Comparison of ENCODE assay signal across 8 cellular contexts in the genomic region with DNA sequence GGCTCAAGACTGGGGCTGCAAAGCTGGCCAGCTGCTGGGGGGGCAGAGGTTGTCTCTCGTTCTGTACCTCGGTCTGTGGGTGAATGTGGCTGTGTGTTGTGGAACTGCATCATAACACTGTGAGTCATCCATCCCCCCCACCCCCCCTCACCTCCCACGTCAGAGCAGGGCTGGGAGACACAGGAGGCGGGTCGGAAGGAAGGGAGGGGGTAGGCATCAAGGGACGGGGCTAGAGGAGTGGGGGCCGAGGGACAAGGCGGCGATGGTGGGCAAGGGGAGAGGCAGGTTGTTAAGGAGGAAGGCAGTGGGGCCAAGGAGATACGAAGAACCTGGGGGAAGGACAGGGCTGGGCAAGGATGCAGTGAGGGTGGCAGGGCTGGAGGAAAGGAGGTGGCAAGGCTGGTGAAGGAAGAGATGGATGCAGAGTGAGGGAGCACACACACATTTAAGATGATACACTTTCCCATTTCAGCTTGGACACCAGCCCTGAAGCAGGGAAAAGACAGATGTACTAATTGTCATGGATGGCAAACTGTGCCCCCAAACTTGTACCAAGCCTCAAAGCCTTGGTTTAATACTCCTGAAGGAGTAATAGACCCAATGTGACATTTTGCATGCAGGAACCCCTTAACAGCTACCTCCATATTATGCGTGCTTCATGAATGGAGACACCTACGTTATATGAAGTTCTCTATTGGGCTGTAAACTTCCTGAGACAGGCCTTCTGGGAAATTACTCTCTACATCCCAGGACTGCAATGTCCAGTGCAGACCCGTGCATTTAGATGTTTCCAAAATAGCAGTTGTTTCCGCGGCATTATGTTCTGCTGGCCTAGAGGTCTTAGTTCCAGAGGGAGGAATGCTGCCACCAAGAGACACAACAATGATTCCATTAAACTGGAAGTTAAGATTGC. TPM values are rescaled to one million over a fixed set of nuclear protein-coding genes. Genes with fewer than 3 reads are reported as not detected.
DNase-seq lines count a peak whose midpoint lies in the region; ATAC-seq and TF ChIP-seq lines count a peak whose summit lies in the region.

A gene with protein sequence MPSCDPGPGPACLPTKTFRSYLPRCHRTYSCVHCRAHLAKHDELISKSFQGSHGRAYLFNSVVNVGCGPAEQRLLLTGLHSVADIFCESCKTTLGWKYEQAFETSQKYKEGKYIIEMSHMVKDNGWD (minus strand): TSS at position 87 of the 913 bp plus-strand sequence. CDS start 2,805 bp downstream, outside the sequence.

- H3K9me3 Mint-ChIP-seq in HFFc6: no peaks in the 10 kb centered on the region

- intact Hi-C loops in sigmoid colon (cut with DNase I): no loop called here

- H3K4me1 Mint-ChIP-seq in HFFc6 (ENCODE audit: low read depth): peaks cover 59% of the 10 kb centered on the region

- H3K27ac ChIP-seq in hepatocyte: no peak within 1 kb of the TSS
- peak within 1 kb of the TSS in 3 of 4 donors; percentile 12 to 42 (median 41) for H3K27ac ChIP-seq in sigmoid colon

- H3K27ac Mint-ChIP-seq in HFFc6: peak within 1 kb of the TSS; percentile 70

- H3K9me3 ChIP-seq in hepatocyte (ENCODE audit: low read depth): no peaks in the 10 kb centered on the region
- H3K9me3 ChIP-seq in sigmoid colon: no peaks in the 10 kb centered on the region

- H3K4me3 ChIP-seq in astrocyte of the spinal cord (ENCODE audit: low read depth, low read length) (peak within 1 kb of the TSS; percentile 45), hepatocyte (peak within 1 kb of the TSS; percentile 2), sigmoid colon (peak within 1 kb of the TSS; percentile 20 to 45 (median 36))

- POLR2A ChIA-PET in HEK293T (lab: Yijun Ruan, JAX): no interaction called here

- CTCF ChIA-PET in HEK293T (lab: Yijun Ruan, JAX): interaction anchor here (0.5 to 1.1 kb wide), 3 partner anchors 9 to 82 kb away, joined by 3 read pairs; no protein-coding TSS in a partner anchor

- H3K27me3 Mint-ChIP-seq in HFFc6 (ENCODE audit: insufficient read depth): peaks cover 28% of the 10 kb centered on the region

- ATAC-seq in GM21447 (IDR thresholded peaks at IDR 0.05; ENCODE audit: unreplicated experiment): no peak

- no peak for TF ChIP-seq CTCF in HFFc6 (IDR thresholded peaks at IDR 0.05)
- TF ChIP-seq CTCF in astrocyte of the spinal cord (IDR thresholded peaks at IDR 0.05; ENCODE audit: low read depth, low read length): no peak
- TF ChIP-seq CTCF in hepatocyte (IDR thresholded peaks at IDR 0.05; ENCODE audit: poor library complexity): no peak
- TF ChIP-seq CTCF in sigmoid colon (IDR thresholded peaks at IDR 0.05): no peak

- peak; percentile 60 for DNase-seq in ACHN
- DNase-seq in HFFc6: peak; percentile 45
- peak; percentile 66 for DNase-seq in T-helper 9 cell
- DNase-seq in astrocyte of the spinal cord (ENCODE audit: low read depth, low spot score): peak; percentile 77
- peak; percentile 83 for DNase-seq in hepatocyte (ENCODE audit: low spot score)
- DNase-seq in sigmoid colon: peak; percentile 84
- DNase-seq in HEK293T (ENCODE audit: extremely low spot score): no peak

- peak within 1 kb of the TSS; percentile 81 for H3K4me2 ChIP-seq in hepatocyte

- H3K36me3 Mint-ChIP-seq in HFFc6 (ENCODE audit: low read depth): no peaks in the 10 kb centered on the region

- H3K36me3 ChIP-seq in hepatocyte (replicated peaks; ENCODE audit: insufficient read depth, low read depth): no peaks in the 10 kb centered on the region
- H3K36me3 ChIP-seq in sigmoid colon: no peaks in the 10 kb centered on the region

- peak within 1 kb of the TSS; percentile 82 for H3K4me3 Mint-ChIP-seq in HFFc6

- peaks cover 15% of the 10 kb centered on the region for H3K27me3 ChIP-seq in hepatocyte
- H3K27me3 ChIP-seq in sigmoid colon: peaks cover 32 to 87% (median 48%) of the 10 kb centered on the region in 3 donors

- no peak for TF ChIP-seq EP300 in sigmoid colon (IDR thresholded peaks at IDR 0.05)

- no peaks in the 10 kb centered on the region for H4K20me1 ChIP-seq in hepatocyte (ENCODE audit: insufficient read depth, poor library complexity, severe bottlenecking)

- no peak for TF ChIP-seq POLR2A in sigmoid colon (IDR thresholded peaks at IDR 0.05)

- in situ Hi-C loops in ACHN (cut with HindIII; ENCODE audit: low pct_ligation_motif_present, low pct_unique_long_range_greater_than_20kb, low sequenced_read_pairs) (no loop called here), astrocyte of the spinal cord (cut with HindIII; ENCODE audit: low sequenced_read_pairs) (no loop called here)

- H2AFZ ChIP-seq in hepatocyte: no peak within 1 kb of the TSS

- H3K79me2 ChIP-seq in hepatocyte: no peaks in the 10 kb centered on the region

- peaks cover 45% of the 10 kb centered on the region for H3K4me1 ChIP-seq in hepatocyte (ENCODE audit: insufficient read depth)
- peaks cover 0 to 52% (median 49%) of the 10 kb centered on the region in 4 donors for H3K4me1 ChIP-seq in sigmoid colon

- H3K9me2 ChIP-seq in hepatocyte (replicated peaks; ENCODE audit: insufficient read depth): no peaks in the 10 kb centered on the region

- 38% methylated on average over 6 of the region's 15 CpGs for WGBS in hepatocyte (ENCODE audit: low lambda C conversion rate, missing lambda C conversion rate)
- WGBS in sigmoid colon, 2 donors: 17 to 22% methylated on average over 15 of the region's 15 CpGs

TF ChIP-seq in HEK293T, 16 proteins besides CTCF, POLR2A, EP300 and RAD21:
- no peak for TF ChIP-seq HDGF (IDR thresholded peaks at IDR 0.05; ENCODE audit: borderline replicate concordance)
- no peak for TF ChIP-seq LEF1 (IDR thresholded peaks at IDR 0.05; ENCODE audit: borderline replicate concordance)
- no peak for TF ChIP-seq SUZ12 (IDR thresholded peaks at IDR 0.05)
- no peak for TF ChIP-seq FOXK2 (IDR thresholded peaks at IDR 0.05)
- no peak for TF ChIP-seq FOXM1 (IDR thresholded peaks at IDR 0.05; ENCODE audit: borderline replicate concordance)
- TF ChIP-seq, protein P1, sequence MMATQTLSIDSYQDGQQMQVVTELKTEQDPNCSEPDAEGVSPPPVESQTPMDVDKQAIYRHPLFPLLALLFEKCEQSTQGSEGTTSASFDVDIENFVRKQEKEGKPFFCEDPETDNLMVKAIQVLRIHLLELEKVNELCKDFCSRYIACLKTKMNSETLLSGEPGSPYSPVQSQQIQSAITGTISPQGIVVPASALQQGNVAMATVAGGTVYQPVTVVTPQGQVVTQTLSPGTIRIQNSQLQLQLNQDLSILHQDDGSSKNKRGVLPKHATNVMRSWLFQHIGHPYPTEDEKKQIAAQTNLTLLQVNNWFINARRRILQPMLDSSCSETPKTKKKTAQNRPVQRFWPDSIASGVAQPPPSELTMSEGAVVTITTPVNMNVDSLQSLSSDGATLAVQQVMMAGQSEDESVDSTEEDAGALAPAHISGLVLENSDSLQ (IDR thresholded peaks at IDR 0.05): no peak
- no peak for TF ChIP-seq TARDBP (IDR thresholded peaks at IDR 0.05)
- TF ChIP-seq FOXA1 (IDR thresholded peaks at IDR 0.05): no peak
- TF ChIP-seq SP1 (IDR thresholded peaks at IDR 0.05): no peak
- TF ChIP-seq BHLHE40 (IDR thresholded peaks at IDR 0.05; ENCODE audit: borderline replicate concordance): no peak

RNA-seq across cellular contexts. Expression of the gene that starts here (rescaled TPM):
- under 1 TPM in 5 of 6 experiments, not detected in 1; 0.14 to 0.48 (median 0.28) TPM for total RNA-seq in HFFc6 (2021; fragmentation: NEBNext Ultra II Directional; extraction: Animal tissue kit (Norgen Biotek cat#: 25700))
- total RNA-seq in hepatocyte: 0.90 and 2.8 TPM in 2 replicates
- polyA plus RNA-seq in hepatocyte: 3.9 and 4.1 TPM in 2 replicates
- total RNA-seq in sigmoid colon: 1 to 10 TPM; 1.5 to 4.4 (median 2.8) TPM
- 1 to 10 TPM; 1.2 to 3.0 (median 1.4) TPM for polyA plus RNA-seq in sigmoid colon

Comparison
In these comparisons a context has a peak if more than half of its experiments do, and no peak if none do; other contexts are left out.
1. Peak in DNase-seq in HFFc6; RNA of the gene not detected or under 1 TPM.